ENCODE assay signal across 1 cellular context in genomic region chr6:6686748-6687601, GRCh38.
TF ChIP-seq lines count a peak whose summit lies in the region.

No MANE protein-coding gene starts in this region.

TF ChIP-seq in HepG2, 621 proteins besides CTCF, POLR2A, EP300 and RAD21 (continued from another document and continues in another):
- TF ChIP-seq ATF2 (CRISPR knock-in tag; IDR thresholded peaks at IDR 0.05), result no peak
- TF ChIP-seq GATA4 (IDR thresholded peaks at IDR 0.05; ENCODE audit: borderline replicate concordance, low read depth), result no peak
- no peak for TF ChIP-seq EZH2 (conservative IDR thresholded peaks at IDR 0.05; ENCODE audit: low read depth, low read length)
- TF ChIP-seq ZNF83 (CRISPR knock-in tag; IDR thresholded peaks at IDR 0.05; ENCODE audit: borderline replicate concordance), result no peak
- peak; percentile 30; the same call in 1 of the 2 replicates for TF ChIP-seq ZNF768 (CRISPR knock-in tag; IDR thresholded peaks at IDR 0.05)
- no peak; the same call in 1 of the 2 replicates for TF ChIP-seq ZNF614 (CRISPR knock-in tag; IDR thresholded peaks at IDR 0.05; ENCODE audit: borderline replicate concordance)
- TF ChIP-seq DDIT3 (CRISPR knock-in tag; IDR thresholded peaks at IDR 0.05), result no peak
- no peak for TF ChIP-seq TBP (CRISPR knock-in tag; IDR thresholded peaks at IDR 0.05)
- no peak for TF ChIP-seq PHF21A (CRISPR knock-in tag; IDR thresholded peaks at IDR 0.05)
- 0 out of 2 replicates have a peak, but pooled peaks have one; percentile 7 for TF ChIP-seq HMG20A (CRISPR knock-in tag; IDR thresholded peaks at IDR 0.05; ENCODE audit: borderline replicate concordance)
- no peak for TF ChIP-seq KDM2A (CRISPR knock-in tag; IDR thresholded peaks at IDR 0.05; ENCODE audit: borderline replicate concordance, low read depth)
- no peak for TF ChIP-seq ZMYM2 (CRISPR knock-in tag; IDR thresholded peaks at IDR 0.05)
- TF ChIP-seq ZNF446 (CRISPR knock-in tag; IDR thresholded peaks at IDR 0.05), result no peak
- no peak for TF ChIP-seq TERF1 (CRISPR knock-in tag; IDR thresholded peaks at IDR 0.05)
- TF ChIP-seq UBTF (CRISPR knock-in tag; IDR thresholded peaks at IDR 0.05), result peak; percentile 69
- peak; percentile 64 for TF ChIP-seq KAT8 (CRISPR knock-in tag; IDR thresholded peaks at IDR 0.05)
- TF ChIP-seq ARID2 (CRISPR knock-in tag; IDR thresholded peaks at IDR 0.05; ENCODE audit: borderline replicate concordance), result no peak
- no peak for TF ChIP-seq NFE2L1 (CRISPR knock-in tag; IDR thresholded peaks at IDR 0.05; ENCODE audit: borderline replicate concordance)
- TF ChIP-seq HNF1A (IDR thresholded peaks at IDR 0.05; ENCODE audit: low read depth), result no peak
- peak; percentile 44; the same call in 1 of the 2 replicates for TF ChIP-seq HNF1A (CRISPR knock-in tag; IDR thresholded peaks at IDR 0.05; ENCODE audit: borderline replicate concordance)
- no peak for TF ChIP-seq JARID2 (CRISPR knock-in tag; IDR thresholded peaks at IDR 0.05; ENCODE audit: insufficient replicate concordance)
- TF ChIP-seq CBX1 (IDR thresholded peaks at IDR 0.05; ENCODE audit: low read depth), result peak; percentile 80
- no peak for TF ChIP-seq ZBTB44 (CRISPR knock-in tag; IDR thresholded peaks at IDR 0.05)
- TF ChIP-seq ZNF709 (CRISPR knock-in tag; IDR thresholded peaks at IDR 0.05), result no peak
- no peak for TF ChIP-seq ZC3H4 (CRISPR knock-in tag; IDR thresholded peaks at IDR 0.05; ENCODE audit: borderline replicate concordance)
- TF ChIP-seq ZNF350 (CRISPR knock-in tag; IDR thresholded peaks at IDR 0.05; ENCODE audit: borderline replicate concordance, low read depth), result peak; percentile 72
- TF ChIP-seq ZNF431 (CRISPR knock-in tag; IDR thresholded peaks at IDR 0.05; ENCODE audit: borderline replicate concordance, low read depth), result no peak
- no peak for TF ChIP-seq ZBTB43 (CRISPR knock-in tag; conservative IDR thresholded peaks at IDR 0.05)
- TF ChIP-seq SNRNP70 (IDR thresholded peaks at IDR 0.05; ENCODE audit: low read depth, low read length), result no peak
- peak; percentile 38; the same call in 1 of the 2 replicates for TF ChIP-seq ESRRA (CRISPR knock-in tag; IDR thresholded peaks at IDR 0.05; ENCODE audit: low read depth)
- no peak for TF ChIP-seq HINFP (CRISPR knock-in tag; IDR thresholded peaks at IDR 0.05; ENCODE audit: low read depth)
- no peak for TF ChIP-seq SOX13 (IDR thresholded peaks at IDR 0.05)
- TF ChIP-seq SOX13 (CRISPR knock-in tag; conservative IDR thresholded peaks at IDR 0.05 in 1 of 2, IDR thresholded peaks at IDR 0.05 in 1 of 2), result 0 out of 4 replicates have a peak, but pooled peaks of 1 of the 2 experiments have one; percentile 21
- TF ChIP-seq THYN1 (CRISPR knock-in tag; IDR thresholded peaks at IDR 0.05; ENCODE audit: borderline replicate concordance, low read depth), result no peak
- no peak for TF ChIP-seq ATRX (CRISPR knock-in tag; IDR thresholded peaks at IDR 0.05; ENCODE audit: borderline replicate concordance)
- TF ChIP-seq ZNF597 (CRISPR knock-in tag; IDR thresholded peaks at IDR 0.05), result no peak
- TF ChIP-seq ZNF20 (CRISPR knock-in tag; IDR thresholded peaks at IDR 0.05), result no peak
- no peak for TF ChIP-seq ZNF160 (CRISPR knock-in tag; IDR thresholded peaks at IDR 0.05)
- peak; percentile 48; the same call in 1 of the 2 replicates for TF ChIP-seq MEIS1 (CRISPR knock-in tag; IDR thresholded peaks at IDR 0.05; ENCODE audit: borderline replicate concordance)
- no peak for TF ChIP-seq BCLAF1 (IDR thresholded peaks at IDR 0.05)
- TF ChIP-seq ATM (IDR thresholded peaks at IDR 0.05; ENCODE audit: borderline replicate concordance), result no peak
- TF ChIP-seq ZSCAN21 (CRISPR knock-in tag; IDR thresholded peaks at IDR 0.05; ENCODE audit: borderline replicate concordance), result peak; percentile 51; the same call in 1 of the 2 replicates
